20 cellular contexts compared by ENCODE assay signal in genomic region chr22:40334060-40334459, GRCh38. TPM values are rescaled to one million over a fixed set of nuclear protein-coding genes. Genes with fewer than 3 reads are reported as not detected.
DNase-seq lines count a peak whose midpoint lies in the region; ATAC-seq, FAIRE-seq and TF ChIP-seq lines count a peak whose summit lies in the region.
"Had no signal": no experiment of that assay in that cellular context is flagged by ENCODE, and none has a peak within 500 bp of the region (broad histone marks: within the 10 kb centered on the region; RNA-seq: fewer than 3 reads in every experiment).

No MANE protein-coding gene starts in this region.

- intact Hi-C loops in activated CD8-positive, alpha-beta T cell treated with anti-CD3 and anti-CD28 coated beads for 36 hours (cut with micrococcal nuclease), result no loop called here
- intact Hi-C loops in naive thymus-derived CD4-positive, alpha-beta T cell (cut with micrococcal nuclease), result loop anchor here in 1 of 2 donors (1.0 to 2.0 kb wide), 2 partner anchors 12 to 25 kb away; partner anchors contain the start of gene ADSL
- intact Hi-C loops in posterior cingulate gyrus (cut with DNase I), result no loop called here

- peak overlapping the region; percentile 11 for H3K27ac ChIP-seq in naive thymus-derived CD4-positive, alpha-beta T cell (ENCODE audit: low read depth, low read length)
- H3K27ac ChIP-seq: heart right ventricle, KMS-11, right atrium auricular region, RWPE1, thoracic aorta had no signal

- H3K36me3 Mint-ChIP-seq in activated T-cell treated with anti-CD3 and anti-CD28 coated beads, Interleukin-2, amount 50 U/mL, for 24 hours (ENCODE audit: low read depth), result peaks cover 6% of the 10 kb centered on the region
- H3K36me3 Mint-ChIP-seq in activated T-cell treated with anti-CD3 and anti-CD28 coated beads, Interleukin-2, amount 50 U/mL, for 4 hours (ENCODE audit: insufficient read depth), result peaks cover 6% of the 10 kb centered on the region
- H3K36me3 Mint-ChIP-seq in activated CD8-positive, alpha-beta T cell treated with anti-CD3 and anti-CD28 coated beads for 36 hours (ENCODE audit: low read depth), result peaks cover 13% of the 10 kb centered on the region
- H3K36me3 Mint-ChIP-seq in naive thymus-derived CD4-positive, alpha-beta T cell, result peaks cover 0 to 41% (median 10%) of the 10 kb centered on the region in 5 donors

- no peak for TF ChIP-seq POLR2A in GM12891 (IDR thresholded peaks at IDR 0.05; ENCODE audit: low read depth, low read length)

- peaks cover 85% of the 10 kb centered on the region for H3K4me1 Mint-ChIP-seq in activated T-cell treated with anti-CD3 and anti-CD28 coated beads, Interleukin-2, amount 50 U/mL, for 24 hours (ENCODE audit: low read depth)
- peaks cover 72% of the 10 kb centered on the region for H3K4me1 Mint-ChIP-seq in activated T-cell treated with anti-CD3 and anti-CD28 coated beads, Interleukin-2, amount 50 U/mL, for 4 hours (ENCODE audit: low read depth)
- peaks cover 85% of the 10 kb centered on the region for H3K4me1 Mint-ChIP-seq in activated CD8-positive, alpha-beta T cell treated with anti-CD3 and anti-CD28 coated beads for 36 hours (ENCODE audit: low read depth)
- peaks cover 57 to 99% (median 91%) of the 10 kb centered on the region in 7 donors for H3K4me1 Mint-ChIP-seq in naive thymus-derived CD4-positive, alpha-beta T cell

- no peaks in the 10 kb centered on the region for H3K36me3 ChIP-seq in naive thymus-derived CD4-positive, alpha-beta T cell (ENCODE audit: control insufficient read depth in 2 of 3, insufficient read depth in 3 of 3, low read length in 3 of 3)

- TF ChIP-seq CTCF in activated CD8-positive, alpha-beta T cell treated with anti-CD3 and anti-CD28 coated beads for 36 hours (IDR thresholded peaks at IDR 0.05), result no peak
- no peak for TF ChIP-seq CTCF in GM13977 (IDR thresholded peaks at IDR 0.05; ENCODE audit: extremely low read depth, insufficient read depth, missing control alignments)

- H3K27me3 ChIP-seq in naive thymus-derived CD4-positive, alpha-beta T cell (ENCODE audit: control insufficient read depth in 2 of 2, insufficient read depth in 2 of 2, low read length in 2 of 2), result no peaks in the 10 kb centered on the region
- H3K27me3 ChIP-seq: heart right ventricle, right atrium auricular region had no signal

- H3K9me3 ChIP-seq in naive thymus-derived CD4-positive, alpha-beta T cell (ENCODE audit: control insufficient read depth in 2 of 3, low read length in 3 of 3), result no peaks in the 10 kb centered on the region
- H3K9me3 ChIP-seq: heart right ventricle, right atrium auricular region, thoracic aorta had no signal

- no peak for DNase-seq in activated T-cell treated with anti-CD3 and anti-CD28 coated beads, Interleukin-2, amount 50 U/mL, for 24 hours
- no peak for DNase-seq in activated T-cell treated with anti-CD3 and anti-CD28 coated beads, Interleukin-2, amount 50 U/mL, for 4 hours
- DNase-seq in GM12891 (ENCODE audit: insufficient read length, low spot score) (no peak), GM13977 (ENCODE audit: low spot score) (no peak), posterior cingulate gyrus (no peak)
- DNase-seq in activated CD8-positive, alpha-beta T cell treated with anti-CD3 and anti-CD28 coated beads for 36 hours, result no peak
- DNase-seq in naive thymus-derived CD4-positive, alpha-beta T cell, result no peak
- no peak for DNase-seq in activated effector memory CD4-positive, alpha-beta T cell treated with Interleukin-2 at 50 U/mL for 16 hours
- DNase-seq: activated gamma-delta T cell, DMS79 treated with DMSO at 0.1 percent for 48 hours, heart right ventricle, NCI-H1092 treated with DMSO at 0.1 percent for 48 hours, NCI-H2029 treated with DMSO at 0.1 percent for 48 hours had no signal

- peaks cover 53 to 72% of the 10 kb centered on the region in 2 donors for H3K4me1 ChIP-seq in naive thymus-derived CD4-positive, alpha-beta T cell (ENCODE audit: control insufficient read depth in 2 of 2, insufficient read depth in 2 of 2, low read length in 2 of 2)
- H3K4me1 ChIP-seq: right atrium auricular region had no signal

- H3K4me3 ChIP-seq in naive thymus-derived CD4-positive, alpha-beta T cell (ENCODE audit: low read length), result peak overlapping the region; percentile 29
- H3K4me3 ChIP-seq: heart right ventricle, right atrium auricular region, thoracic aorta had no signal

- FAIRE-seq in GM12891 (lab: Jason Lieb, UNC), result peak; percentile 57
- FAIRE-seq: colon, endometrium had no signal

- no peak overlapping the region for H3K4me3 Mint-ChIP-seq in activated T-cell treated with anti-CD3 and anti-CD28 coated beads, Interleukin-2, amount 50 U/mL, for 24 hours
- no peak overlapping the region for H3K4me3 Mint-ChIP-seq in activated T-cell treated with anti-CD3 and anti-CD28 coated beads, Interleukin-2, amount 50 U/mL, for 4 hours
- no peak overlapping the region for H3K4me3 Mint-ChIP-seq in activated CD8-positive, alpha-beta T cell treated with anti-CD3 and anti-CD28 coated beads for 36 hours
- H3K4me3 Mint-ChIP-seq in naive thymus-derived CD4-positive, alpha-beta T cell, result peak overlapping the region; percentile 7 to 84 (median 66)
- H3K4me3 Mint-ChIP-seq: brain had no signal

- no peaks in the 10 kb centered on the region for H3K9me3 Mint-ChIP-seq in activated T-cell treated with anti-CD3 and anti-CD28 coated beads, Interleukin-2, amount 50 U/mL, for 24 hours
- H3K9me3 Mint-ChIP-seq in activated T-cell treated with anti-CD3 and anti-CD28 coated beads, Interleukin-2, amount 50 U/mL, for 4 hours, result no peaks in the 10 kb centered on the region
- no peaks in the 10 kb centered on the region for H3K9me3 Mint-ChIP-seq in activated CD8-positive, alpha-beta T cell treated with anti-CD3 and anti-CD28 coated beads for 36 hours
- H3K9me3 Mint-ChIP-seq in naive thymus-derived CD4-positive, alpha-beta T cell, result peaks cover 0 to 7% (median 0%) of the 10 kb centered on the region in 11 donors
- H3K9me3 Mint-ChIP-seq: brain had no signal

- no peaks in the 10 kb centered on the region for H3K27me3 Mint-ChIP-seq in activated T-cell treated with anti-CD3 and anti-CD28 coated beads, Interleukin-2, amount 50 U/mL, for 24 hours
- no peaks in the 10 kb centered on the region for H3K27me3 Mint-ChIP-seq in activated T-cell treated with anti-CD3 and anti-CD28 coated beads, Interleukin-2, amount 50 U/mL, for 4 hours (ENCODE audit: low read depth)
- H3K27me3 Mint-ChIP-seq in activated CD8-positive, alpha-beta T cell treated with anti-CD3 and anti-CD28 coated beads for 36 hours, result no peaks in the 10 kb centered on the region
- H3K27me3 Mint-ChIP-seq in naive thymus-derived CD4-positive, alpha-beta T cell, result no peaks in the 10 kb centered on the region
- H3K27me3 Mint-ChIP-seq: brain had no signal

- in situ Hi-C loops in GM13977 (cut with MboI; ENCODE audit: low pct_unique_long_range_greater_than_20kb, low sequenced_read_pairs, unreplicated experiment), result no loop called here

- POLR2A ChIA-PET in activated CD8-positive, alpha-beta T cell treated with anti-CD3 and anti-CD28 coated beads for 36 hours (lab: Charles Lee), result interaction anchor here (1.0 to 4.9 kb wide), 5 partner anchors 9 to 45 kb away, joined by 3 to 31 read pairs (median 4); partner anchors contain the start of genes ADSL and SGSM3
- POLR2A ChIA-PET in naive thymus-derived CD4-positive, alpha-beta T cell (lab: Charles Lee), result interaction anchor here (0.6 to 9.2 kb wide), 8 partner anchors 8 to 388 kb away, joined by 3 to 69 read pairs (median 3); partner anchors contain the start of gene ADSL

- no peak for ATAC-seq in activated T-cell treated with anti-CD3 and anti-CD28 coated beads, Interleukin-2, amount 50 U/mL, for 4 hours
- ATAC-seq in activated CD8-positive, alpha-beta T cell treated with anti-CD3 and anti-CD28 coated beads for 36 hours, result no peak
- no peak for ATAC-seq in naive thymus-derived CD4-positive, alpha-beta T cell
- ATAC-seq: heart right ventricle had no signal

- CTCF ChIA-PET in activated CD8-positive, alpha-beta T cell treated with anti-CD3 and anti-CD28 coated beads for 36 hours (lab: Charles Lee), result interaction anchor here (0.6 to 1.6 kb wide), 6 partner anchors 8 to 805 kb away, joined by 3 to 5 read pairs (median 4); no protein-coding TSS in a partner anchor
- CTCF ChIA-PET in naive thymus-derived CD4-positive, alpha-beta T cell (lab: Charles Lee), result interaction anchor here (0.9 kb wide), 1 partner anchor 13 kb away, joined by 4 read pairs; no protein-coding TSS in a partner anchor

- H3K27ac Mint-ChIP-seq in activated T-cell treated with anti-CD3 and anti-CD28 coated beads, Interleukin-2, amount 50 U/mL, for 24 hours, result peak overlapping the region; percentile 86
- H3K27ac Mint-ChIP-seq in activated CD8-positive, alpha-beta T cell treated with anti-CD3 and anti-CD28 coated beads for 36 hours, result peak overlapping the region; percentile 35
- peak overlapping the region; percentile 10 to 99 (median 95) for H3K27ac Mint-ChIP-seq in naive thymus-derived CD4-positive, alpha-beta T cell

TF ChIP-seq in GM12891, 5 proteins besides CTCF, POLR2A, EP300 and RAD21:
- no peak for TF ChIP-seq SPI1 (IDR thresholded peaks at IDR 0.05; ENCODE audit: low read depth, low read length)
- TF ChIP-seq TAF1 (IDR thresholded peaks at IDR 0.05; ENCODE audit: low read depth, low read length), result no peak
- TF ChIP-seq PAX5 (IDR thresholded peaks at IDR 0.05; ENCODE audit: insufficient read depth, low read length, severe bottlenecking), result no peak
- TF ChIP-seq POLR2AphosphoS5 (IDR thresholded peaks at IDR 0.05; ENCODE audit: low read depth, low read length), result no peak
- no peak for TF ChIP-seq POU2F2 (IDR thresholded peaks at IDR 0.05; ENCODE audit: low read depth, low read length)
TF ChIP-seq in GM12891: peak in this region for 0.

RNA-seq across cellular contexts. Expression of gene ADSL, which starts 12.2 kb away (rescaled TPM):
- 100 to 1,000 TPM; 183 to 218 (median 204) TPM for total RNA-seq in activated T-cell treated with anti-CD3 and anti-CD28 coated beads, Interleukin-2, amount 50 U/mL, for 4 hours
- polyA plus RNA-seq in GM12891 (2012; ENCODE audit: low read depth, missing spikeins), result 108 TPM
- 100 to 1,000 TPM; 160 to 169 TPM for total RNA-seq in activated CD8-positive, alpha-beta T cell treated with anti-CD3 and anti-CD28 coated beads for 36 hours
- 100 to 1,000 TPM in 1 of 5 experiments, 10 to 100 TPM in 4; 54.4 to 127 (median 61.9) TPM for total RNA-seq in naive thymus-derived CD4-positive, alpha-beta T cell
- polyA plus RNA-seq in naive thymus-derived CD4-positive, alpha-beta T cell, result 100 to 1,000 TPM; 118 to 121 TPM

RNA-seq across cellular contexts. Expression of gene SGSM3, which starts 36.3 kb away (rescaled TPM):
- total RNA-seq in activated T-cell treated with anti-CD3 and anti-CD28 coated beads, Interleukin-2, amount 50 U/mL, for 4 hours, result 10 to 100 TPM; 27.4 to 32.4 (median 32.2) TPM
- 48.9 TPM for polyA plus RNA-seq in GM12891 (2012; ENCODE audit: low read depth, missing spikeins)
- 10 to 100 TPM; 60.2 to 64.3 TPM for total RNA-seq in activated CD8-positive, alpha-beta T cell treated with anti-CD3 and anti-CD28 coated beads for 36 hours
- 100 to 1,000 TPM in 2 of 5 experiments, 10 to 100 TPM in 3; 75.2 to 114 (median 91.1) TPM for total RNA-seq in naive thymus-derived CD4-positive, alpha-beta T cell
- 10 to 100 TPM; 52.1 to 61.2 TPM for polyA plus RNA-seq in naive thymus-derived CD4-positive, alpha-beta T cell

Comparison
In these comparisons a context has a peak if more than half of its experiments do, and no peak if none do; other contexts are left out.
1. H3K27ac Mint-ChIP-seq: peak in every context shown above with its lines; median percentile 95 in naive thymus-derived CD4-positive, alpha-beta T cell; 86 in activated T-cell treated with anti-CD3 and anti-CD28 coated beads, Interleukin-2, amount 50 U/mL, for 24 hours; 35 in activated CD8-positive, alpha-beta T cell treated with anti-CD3 and anti-CD28 coated beads for 36 hours.
2. H3K4me3 Mint-ChIP-seq: peak in naive thymus-derived CD4-positive, alpha-beta T cell (10 of 10); none in activated T-cell treated with anti-CD3 and anti-CD28 coated beads, Interleukin-2, amount 50 U/mL, for 24 hours (single experiment), activated T-cell treated with anti-CD3 and anti-CD28 coated beads, Interleukin-2, amount 50 U/mL, for 4 hours (single experiment) and activated CD8-positive, alpha-beta T cell treated with anti-CD3 and anti-CD28 coated beads for 36 hours (single experiment).